ENCODE assay signal across 29 cellular contexts in the genomic region with DNA sequence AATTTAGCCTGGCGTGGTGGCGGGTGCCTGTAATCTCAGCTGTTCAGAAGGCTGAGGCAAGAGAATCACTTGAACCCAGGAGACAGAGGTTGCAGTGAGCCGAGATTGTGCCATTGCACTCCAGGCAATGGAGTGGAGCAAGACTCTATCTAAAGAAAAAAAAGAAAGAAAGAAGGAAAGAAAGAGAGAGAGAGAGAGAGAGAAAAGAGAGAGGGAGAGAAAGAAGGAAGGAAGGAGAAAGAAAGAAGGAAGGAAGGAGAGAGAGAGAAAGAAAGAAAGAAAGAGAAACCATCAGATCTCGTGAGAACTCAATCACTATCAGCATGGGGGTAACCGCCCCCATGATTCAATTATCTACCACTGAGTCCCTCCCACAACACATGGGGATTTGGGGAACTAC.
"Had no signal": no experiment of that assay in that cellular context is flagged by ENCODE, and none has a peak within 500 bp of the region (broad histone marks: within the 10 kb centered on the region; RNA-seq: fewer than 3 reads in every experiment).

No MANE protein-coding gene starts in this region.

- DNase-seq: colonic mucosa; cortex of kidney; dermis blood vessel endothelial cell; dorsolateral prefrontal cortex; effector CD4-positive, alpha-beta T cell; effector CD8-positive, alpha-beta T cell; effector memory CD4-positive, alpha-beta T cell; effector memory CD8-positive, alpha-beta T cell; endodermal cell; erythroblast; esophagus squamous epithelium; foreskin fibroblast; foreskin keratinocyte; foreskin melanocyte; gastrocnemius medialis; glutamatergic neuron; head of caudate nucleus; heart left ventricle; heart right ventricle had no signal

- H3K4me3 ChIP-seq: colonic mucosa, coronary artery, dorsolateral prefrontal cortex, esophagus muscularis mucosa, esophagus squamous epithelium, gastrocnemius medialis, gastroesophageal sphincter, heart left ventricle, heart right ventricle had no signal

- H3K9me3 ChIP-seq: colonic mucosa, esophagus muscularis mucosa, esophagus squamous epithelium, gastrocnemius medialis, gastroesophageal sphincter, heart left ventricle, heart right ventricle had no signal

- H3K27me3 ChIP-seq: colonic mucosa, dorsolateral prefrontal cortex, esophagus muscularis mucosa, esophagus squamous epithelium, foreskin keratinocyte, gastrocnemius medialis, gastroesophageal sphincter, heart left ventricle, heart right ventricle had no signal

- ATAC-seq: effector memory CD8-positive, alpha-beta T cell; esophagus mucosa; foreskin keratinocyte; gastrocnemius medialis; gastroesophageal sphincter; heart left ventricle; heart right ventricle had no signal

- H3K27ac Mint-ChIP-seq: dendritic cell treated with granulocyte-macrophage colony-stimulating factor and Interleukin-4, amounts not matched to agents 40 ng/mL and 50 ng/mL, for 4 days; effector memory CD8-positive, alpha-beta T cell; endodermal cell had no signal

- FAIRE-seq: colon, endometrium, endothelial cell of umbilical vein, frontal cortex had no signal

- H3K9me3 Mint-ChIP-seq: effector memory CD8-positive, alpha-beta T cell; endodermal cell had no signal

- H3K36me3 ChIP-seq: colonic mucosa, esophagus muscularis mucosa, esophagus squamous epithelium, gastrocnemius medialis, gastroesophageal sphincter, heart left ventricle, heart right ventricle had no signal

- H3K27me3 Mint-ChIP-seq: dendritic cell treated with granulocyte-macrophage colony-stimulating factor and Interleukin-4, amounts not matched to agents 40 ng/mL and 50 ng/mL, for 4 days; effector memory CD8-positive, alpha-beta T cell had no signal

- H3K27ac ChIP-seq: colonic mucosa, coronary artery, dorsolateral prefrontal cortex, epithelial cell of prostate, esophagus muscularis mucosa, esophagus squamous epithelium, foreskin keratinocyte, gastrocnemius medialis, gastroesophageal sphincter, heart left ventricle, heart right ventricle had no signal

- H3K4me3 Mint-ChIP-seq: dendritic cell treated with granulocyte-macrophage colony-stimulating factor and Interleukin-4, amounts not matched to agents 40 ng/mL and 50 ng/mL, for 4 days; effector memory CD8-positive, alpha-beta T cell; endodermal cell had no signal

- H3K4me1 ChIP-seq: colonic mucosa, foreskin keratinocyte had no signal
